12 cellular contexts compared by ENCODE assay signal in the genomic region with DNA sequence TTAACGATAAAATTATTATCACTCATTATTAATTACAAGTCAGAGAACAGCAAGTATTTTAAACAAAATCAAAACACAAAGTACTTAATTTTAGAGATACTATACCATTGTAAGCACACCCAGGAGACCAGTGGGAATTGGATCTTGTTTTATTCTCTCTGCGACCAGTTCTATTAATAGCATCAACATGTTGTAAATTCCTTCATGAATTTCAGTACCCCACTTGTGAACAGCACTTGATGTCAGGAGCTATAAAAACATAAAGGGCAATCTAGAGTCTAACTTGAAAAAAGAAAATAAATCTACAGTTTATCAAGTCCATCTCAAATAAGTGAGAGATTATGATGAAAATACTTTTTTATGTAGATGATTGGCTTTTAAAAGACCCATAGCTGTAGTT.
"Had no signal": no experiment of that assay in that cellular context is flagged by ENCODE, and none has a peak within 500 bp of the region (broad histone marks: within the 10 kb centered on the region; RNA-seq: fewer than 3 reads in every experiment).

No MANE protein-coding gene starts in this region.

- H3K27me3 Mint-ChIP-seq: activated CD4-positive, alpha-beta memory T cell treated with anti-CD3 and anti-CD28 coated beads, Interleukin-2, amount 10 ng/mL, durations not matched to agents 7 days and 5 days; activated naive CD8-positive, alpha-beta T cell treated with anti-CD3 and anti-CD28 coated beads, Interleukin-2, amount 50 U/mL, for 24 hours; central memory CD8-positive, alpha-beta T cell; effector memory CD8-positive, alpha-beta T cell; stimulated activated memory B cell treated with anti-CD40 and anti-IgM and Interleukin-4, amounts not matched to agents 10 μg/mL and 1 μg/mL and 100 μg/mL, for 72 hours had no signal

- H3K4me1 ChIP-seq: vagina had no signal

- H3K4me3 ChIP-seq: tibial nerve, vagina had no signal

- H3K27ac ChIP-seq: tibial nerve, vagina, VCaP had no signal

- H3K27me3 ChIP-seq: tibial nerve, vagina had no signal

- H3K27ac Mint-ChIP-seq: activated CD4-positive, alpha-beta memory T cell treated with anti-CD3 and anti-CD28 coated beads, Interleukin-2, amount 10 ng/mL, durations not matched to agents 7 days and 5 days; activated naive CD8-positive, alpha-beta T cell treated with anti-CD3 and anti-CD28 coated beads, Interleukin-2, amount 50 U/mL, for 24 hours; stimulated activated memory B cell treated with anti-CD40 and anti-IgM and Interleukin-4, amounts not matched to agents 10 μg/mL and 1 μg/mL and 100 μg/mL, for 72 hours had no signal

- H3K9me3 ChIP-seq: tibial nerve, vagina had no signal

- H3K4me3 Mint-ChIP-seq: activated CD4-positive, alpha-beta memory T cell treated with anti-CD3 and anti-CD28 coated beads, Interleukin-2, amount 10 ng/mL, durations not matched to agents 7 days and 5 days; activated naive CD8-positive, alpha-beta T cell treated with anti-CD3 and anti-CD28 coated beads, Interleukin-2, amount 50 U/mL, for 24 hours; central memory CD8-positive, alpha-beta T cell; effector memory CD8-positive, alpha-beta T cell; stimulated activated memory B cell treated with anti-CD40 and anti-IgM and Interleukin-4, amounts not matched to agents 10 μg/mL and 1 μg/mL and 100 μg/mL, for 72 hours had no signal

- ATAC-seq: activated naive CD8-positive, alpha-beta T cell treated with anti-CD3 and anti-CD28 coated beads, Interleukin-2, amount 50 U/mL, for 24 hours; effector memory CD8-positive, alpha-beta T cell; left lobe of liver; stimulated activated memory B cell treated with anti-CD40 and anti-IgM and Interleukin-4, amounts not matched to agents 10 μg/mL and 1 μg/mL and 100 μg/mL, for 72 hours had no signal

- H3K9me3 Mint-ChIP-seq: activated CD4-positive, alpha-beta memory T cell treated with anti-CD3 and anti-CD28 coated beads, Interleukin-2, amount 10 ng/mL, durations not matched to agents 7 days and 5 days; activated naive CD8-positive, alpha-beta T cell treated with anti-CD3 and anti-CD28 coated beads, Interleukin-2, amount 50 U/mL, for 24 hours; central memory CD8-positive, alpha-beta T cell; effector memory CD8-positive, alpha-beta T cell; stimulated activated memory B cell treated with anti-CD40 and anti-IgM and Interleukin-4, amounts not matched to agents 10 μg/mL and 1 μg/mL and 100 μg/mL, for 72 hours had no signal

- FAIRE-seq: astrocyte had no signal

- DNase-seq: activated CD4-positive, alpha-beta memory T cell treated with anti-CD3 and anti-CD28 coated beads, Interleukin-2, amount 10 ng/mL, durations not matched to agents 7 days and 5 days; activated naive CD8-positive, alpha-beta T cell treated with anti-CD3 and anti-CD28 coated beads, Interleukin-2, amount 50 U/mL, for 24 hours; activated T-cell treated with anti-CD3 and anti-CD28 coated beads, Interleukin-2, amount 50 U/mL, for 48 hours; effector memory CD8-positive, alpha-beta T cell; T-helper 9 cell had no signal
